Comparison of ENCODE assay signal across 9 cellular contexts in the genomic region with DNA sequence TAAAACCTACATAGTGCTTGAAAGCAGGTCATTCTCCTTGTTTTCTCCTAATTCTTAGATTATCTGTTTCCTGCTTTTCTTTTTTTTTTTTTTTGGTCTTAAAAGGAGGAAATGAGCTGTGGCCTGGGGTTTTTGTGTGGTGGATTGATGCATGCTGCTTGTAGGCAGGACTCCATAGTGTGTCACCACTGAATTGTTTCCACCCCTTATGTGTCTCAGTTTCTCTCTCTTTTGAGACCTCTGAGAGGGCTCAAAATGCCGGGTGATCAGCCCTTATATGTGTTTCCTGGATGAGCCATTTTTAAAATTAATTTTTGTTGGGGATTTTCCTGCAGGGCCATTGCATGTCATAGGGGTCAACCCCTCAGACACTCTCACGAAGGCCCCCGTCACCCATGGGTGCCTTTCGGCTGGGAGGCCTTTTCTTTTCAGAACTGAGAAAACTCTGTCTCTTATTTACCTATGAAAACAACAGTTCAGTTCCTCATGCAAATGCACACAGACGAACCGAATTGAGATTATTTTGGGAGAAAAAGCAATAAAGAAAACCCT. TPM values are rescaled to one million over a fixed set of nuclear protein-coding genes. Genes with fewer than 3 reads are reported as not detected.
DNase-seq lines count a peak whose midpoint lies in the region; ATAC-seq, FAIRE-seq and TF ChIP-seq lines count a peak whose summit lies in the region.
"Had no signal": no experiment of that assay in that cellular context is flagged by ENCODE, and none has a peak within 500 bp of the region (broad histone marks: within the 10 kb centered on the region; RNA-seq: fewer than 3 reads in every experiment).

No MANE protein-coding gene starts in this region.

- peaks cover 0 to 8% (median 5%) of the 10 kb centered on the region in 4 donors for H3K4me1 Mint-ChIP-seq in CD4-positive, CD25-positive, alpha-beta regulatory T cell

- H3K36me3 ChIP-seq in CD4-positive, CD25-positive, alpha-beta regulatory T cell (ENCODE audit: control insufficient read depth, insufficient read depth, low read length), result no peaks in the 10 kb centered on the region

- no peak for TF ChIP-seq POLR2A in H54 (IDR thresholded peaks at IDR 0.05; ENCODE audit: low read depth, low read length)

- FAIRE-seq in H54 (lab: Jason Lieb, UNC), result no peak

- DNase-seq in CD4-positive, CD25-positive, alpha-beta regulatory T cell, result peak in 1 of 3 donors; percentile 22
- peak; percentile 7 for DNase-seq in GM19240 (ENCODE audit: insufficient read length, low spot score)
- peak; percentile 50 for DNase-seq in SIG-M5 treated with dmso at 0.1 percent for 504 hours (lab: John Stamatoyannopoulos, UW; ENCODE audit: unreplicated experiment)
- DNase-seq in H54 (ENCODE audit: insufficient read length, low spot score), result no peak
- no peak for DNase-seq in CD1c-positive myeloid dendritic cell (ENCODE audit: extremely low spot score)
- DNase-seq in midbrain (lab: John Stamatoyannopoulos, UW), result no peak
- DNase-seq in medulla oblongata (ENCODE audit: extremely low spot score), result no peak
- DNase-seq: PC-3 had no signal

- H3K27me3 ChIP-seq in CD4-positive, CD25-positive, alpha-beta regulatory T cell (ENCODE audit: control insufficient read depth, insufficient read depth, low read length), result no peaks in the 10 kb centered on the region

- H3K27ac Mint-ChIP-seq in CD4-positive, CD25-positive, alpha-beta regulatory T cell, result peak overlapping the region in 2 of 3 donors; percentile 9 to 51

- H3K36me3 Mint-ChIP-seq in CD4-positive, CD25-positive, alpha-beta regulatory T cell, result no peaks in the 10 kb centered on the region

- H3K4me1 ChIP-seq in CD4-positive, CD25-positive, alpha-beta regulatory T cell (ENCODE audit: control insufficient read depth, insufficient read depth, low read length, poor library complexity, severe bottlenecking), result no peaks in the 10 kb centered on the region

- H3K4me3 Mint-ChIP-seq in CD4-positive, CD25-positive, alpha-beta regulatory T cell, result no peak overlapping the region

- no peak overlapping the region for H3K4me3 ChIP-seq in CD4-positive, CD25-positive, alpha-beta regulatory T cell (ENCODE audit: low read depth, low read length)

- peaks cover 3% of the 10 kb centered on the region for H3K27me3 Mint-ChIP-seq in CD4-positive, CD25-positive, alpha-beta regulatory T cell

- H3K9me3 ChIP-seq in CD4-positive, CD25-positive, alpha-beta regulatory T cell (ENCODE audit: control insufficient read depth in 2 of 2, low read length in 2 of 2), result peaks cover 5% of the 10 kb centered on the region in 2 experiments

- H3K9me3 Mint-ChIP-seq in CD4-positive, CD25-positive, alpha-beta regulatory T cell, result peaks cover 0 to 4% (median 1%) of the 10 kb centered on the region in 7 donors

- no peak overlapping the region for H3K27ac ChIP-seq in CD4-positive, CD25-positive, alpha-beta regulatory T cell (ENCODE audit: insufficient read depth, low read length, poor library complexity, severe bottlenecking)

- peak; percentile 56 to 58 for ATAC-seq in CD4-positive, CD25-positive, alpha-beta regulatory T cell (ENCODE audit: low read depth in 2 of 2)
- ATAC-seq in HG03060 (IDR thresholded peaks at IDR 0.05; ENCODE audit: low read depth, unreplicated experiment), result peak; percentile 98
- ATAC-seq: PC-3 had no signal

RNA-seq across cellular contexts. Expression of gene LRRK2, which starts 32.0 kb away (rescaled TPM):
- total RNA-seq in CD4-positive, CD25-positive, alpha-beta regulatory T cell, result 0.15 TPM
- polyA plus RNA-seq in CD4-positive, CD25-positive, alpha-beta regulatory T cell, result under 1 TPM in 1 of 4 donors, not detected in 3; 0.44 TPM

Comparison
In these comparisons a context has a peak if more than half of its experiments do, and no peak if none do; other contexts are left out.
1. DNase-seq: peak in GM19240 (single experiment) and SIG-M5 treated with dmso at 0.1 percent for 504 hours (single experiment); none in H54 (single experiment), CD1c-positive myeloid dendritic cell (single experiment), midbrain (single experiment) and medulla oblongata (single experiment).